ENCODE assay signal across 1 cellular context in the genomic region with DNA sequence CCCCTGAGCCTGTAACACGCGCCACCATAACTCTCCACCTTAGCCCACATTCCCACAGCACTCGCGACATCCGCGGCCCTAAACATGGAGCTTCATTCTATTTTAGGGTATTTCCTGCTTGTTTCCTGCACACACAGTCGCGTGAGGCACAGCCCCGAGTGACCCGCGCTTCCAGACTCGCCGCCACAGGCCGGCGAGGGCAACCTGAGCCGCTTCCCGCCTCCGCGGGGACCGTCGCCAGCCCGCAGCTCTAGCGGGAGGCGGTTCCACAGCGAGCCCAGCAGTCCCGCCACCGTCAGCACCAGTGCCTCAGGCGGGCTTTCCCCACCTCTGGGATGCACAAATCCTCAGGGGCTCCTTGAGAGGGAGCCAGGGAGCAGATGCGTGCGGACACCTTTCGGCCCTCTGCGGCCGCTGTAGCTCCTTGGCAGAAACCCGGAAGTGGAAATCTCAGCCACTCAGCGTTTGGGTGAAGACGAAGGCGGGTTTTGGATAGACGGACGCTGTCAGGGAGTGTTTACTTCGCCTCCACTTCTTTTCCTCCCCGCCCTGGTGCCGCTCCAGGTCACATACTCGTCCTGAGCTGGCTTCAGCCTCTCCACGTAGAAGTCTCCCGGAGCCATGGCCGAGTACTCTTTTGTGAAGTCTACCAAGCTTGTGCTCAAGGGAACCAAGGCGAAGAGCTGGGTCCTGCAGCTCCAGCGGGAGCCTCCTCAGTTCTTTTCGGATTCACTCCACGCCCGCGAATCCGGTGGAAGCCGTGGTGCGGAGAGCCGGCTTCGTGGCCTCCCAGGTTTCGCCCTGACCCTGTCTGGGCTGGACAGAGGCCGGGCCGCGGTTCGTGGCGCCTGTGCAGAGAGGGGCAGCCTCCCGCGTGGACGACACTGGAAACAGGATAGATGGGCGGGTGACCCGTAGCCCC.
TF ChIP-seq lines count a peak whose summit lies in the region.

No MANE protein-coding gene starts in this region.

TF ChIP-seq in K562, 482 proteins besides CTCF, POLR2A, EP300 and RAD21 (continued from another document):
- TF ChIP-seq, protein P1, sequence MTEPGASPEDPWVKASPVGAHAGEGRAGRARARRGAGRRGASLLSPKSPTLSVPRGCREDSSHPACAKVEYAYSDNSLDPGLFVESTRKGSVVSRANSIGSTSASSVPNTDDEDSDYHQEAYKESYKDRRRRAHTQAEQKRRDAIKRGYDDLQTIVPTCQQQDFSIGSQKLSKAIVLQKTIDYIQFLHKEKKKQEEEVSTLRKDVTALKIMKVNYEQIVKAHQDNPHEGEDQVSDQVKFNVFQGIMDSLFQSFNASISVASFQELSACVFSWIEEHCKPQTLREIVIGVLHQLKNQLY (CRISPR knock-in tag; conservative IDR thresholded peaks at IDR 0.05) = no peak
- TF ChIP-seq, protein P2, sequence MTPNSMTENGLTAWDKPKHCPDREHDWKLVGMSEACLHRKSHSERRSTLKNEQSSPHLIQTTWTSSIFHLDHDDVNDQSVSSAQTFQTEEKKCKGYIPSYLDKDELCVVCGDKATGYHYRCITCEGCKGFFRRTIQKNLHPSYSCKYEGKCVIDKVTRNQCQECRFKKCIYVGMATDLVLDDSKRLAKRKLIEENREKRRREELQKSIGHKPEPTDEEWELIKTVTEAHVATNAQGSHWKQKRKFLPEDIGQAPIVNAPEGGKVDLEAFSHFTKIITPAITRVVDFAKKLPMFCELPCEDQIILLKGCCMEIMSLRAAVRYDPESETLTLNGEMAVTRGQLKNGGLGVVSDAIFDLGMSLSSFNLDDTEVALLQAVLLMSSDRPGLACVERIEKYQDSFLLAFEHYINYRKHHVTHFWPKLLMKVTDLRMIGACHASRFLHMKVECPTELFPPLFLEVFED (CRISPR knock-in tag; conservative IDR thresholded peaks at IDR 0.05) = no peak
- TF ChIP-seq BRD4 (IDR thresholded peaks at IDR 0.05) (no peak), PTRF (tag; IDR thresholded peaks at IDR 0.05) (no peak), SLC30A9 (CRISPR knock-in tag; IDR thresholded peaks at IDR 0.05) (no peak), SMAD3 (CRISPR knock-in tag; conservative IDR thresholded peaks at IDR 0.05) (no peak), RFX5 (IDR thresholded peaks at IDR 0.05; ENCODE audit: low read depth, low read length) (no peak), U2AF1 (optimal IDR thresholded peaks at IDR 0.05; ENCODE audit: low read depth, low read length) (no peak)
